9 cellular contexts compared by ENCODE assay signal in genomic region chr12:57456145-57456700, GRCh38. TPM values are rescaled to one million over a fixed set of nuclear protein-coding genes. Genes with fewer than 3 reads are reported as not detected.
DNase-seq lines count a peak whose midpoint lies in the region; ATAC-seq and TF ChIP-seq lines count a peak whose summit lies in the region.
"Had no signal": no experiment of that assay in that cellular context is flagged by ENCODE, and none has a peak within 500 bp of the region (broad histone marks: within the 10 kb centered on the region; RNA-seq: fewer than 3 reads in every experiment).

No MANE protein-coding gene starts in this region.

- peaks cover 14 to 30% (median 24%) of the 10 kb centered on the region in 3 donors for H3K27me3 Mint-ChIP-seq in CD14-positive monocyte (ENCODE audit: low read depth in 3 of 3)

- H3K4me3 ChIP-seq in WI38 (ENCODE audit: low read depth, low read length) (peak overlapping the region; percentile 22; the same call in 1 of the 2 replicates), epithelial cell of proximal tubule (ENCODE audit: low read depth, low read length) (peak overlapping the region; percentile 10), coronary artery (no peak overlapping the region)
- H3K4me3 ChIP-seq: SK-N-MC had no signal

- no peak for ATAC-seq in GM19023 (IDR thresholded peaks at IDR 0.05; ENCODE audit: unreplicated experiment)

- H3K4me3 Mint-ChIP-seq in CD14-positive monocyte: peak overlapping the region; percentile 50 to 75

- TF ChIP-seq CTCF in CD14-positive monocyte (IDR thresholded peaks at IDR 0.05): peak; percentile 67
- TF ChIP-seq CTCF in GM13976 (IDR thresholded peaks at IDR 0.05; ENCODE audit: borderline replicate concordance, control extremely low read depth, extremely low read depth, insufficient read depth, missing control alignments): peak; percentile 60
- TF ChIP-seq CTCF in WI38 (IDR thresholded peaks at IDR 0.05; ENCODE audit: low read depth, low read length): 0 out of 2 replicates have a peak, but pooled peaks have one; percentile 34
- peak; percentile 78 for TF ChIP-seq CTCF in epithelial cell of proximal tubule (conservative IDR thresholded peaks at IDR 0.05; ENCODE audit: low read depth, low read length)
- TF ChIP-seq CTCF in coronary artery (IDR thresholded peaks at IDR 0.05): no peak

- H3K36me3 Mint-ChIP-seq in CD14-positive monocyte: peaks cover 0 to 2% of the 10 kb centered on the region in 2 donors

- no peak overlapping the region for H3K27ac ChIP-seq in coronary artery

- H3K27ac Mint-ChIP-seq in CD14-positive monocyte: peak overlapping the region in 2 of 7 donors; percentile 54 to 88

- intact Hi-C loops in CD14-positive monocyte (cut with micrococcal nuclease): loop anchor here (5.0 to 10.0 kb wide), 2 partner anchors 151 to 176 kb away; partner anchors contain the start of gene B4GALNT1 (in 1 of the 2)
- intact Hi-C loops in posterior vena cava (cut with DNase I): loop anchor here in 1 of 2 donors (5.0 kb wide), 1 partner anchor 149 kb away; no protein-coding TSS in a partner anchor

- peaks cover 0 to 4% (median 0%) of the 10 kb centered on the region in 7 donors for H3K9me3 Mint-ChIP-seq in CD14-positive monocyte

- in situ Hi-C loops in GM13976 (cut with MboI; ENCODE audit: low sequenced_read_pairs, unreplicated experiment): loop anchor here (10.0 kb wide), 1 partner anchor 171 kb away; no protein-coding TSS in a partner anchor

- H3K4me1 Mint-ChIP-seq in CD14-positive monocyte: peaks cover 39% of the 10 kb centered on the region

- DNase-seq in CD14-positive monocyte (ENCODE audit: low spot score) (no peak), GM13976 (ENCODE audit: low spot score) (peak; percentile 61), MV-4-11 (lab: John Stamatoyannopoulos, UW) (peak; percentile 39), epithelial cell of proximal tubule (ENCODE audit: low read depth) (no peak), posterior vena cava (ENCODE audit: low spot score) (peak; percentile 71), coronary artery (ENCODE audit: low spot score) (no peak)

RNA-seq across cellular contexts. Expression of gene INHBE, which starts 1.1 kb away (rescaled TPM):
- not detected for polyA plus RNA-seq in CD14-positive monocyte
- total RNA-seq in epithelial cell of proximal tubule (0.29 TPM in 1 of 2 replicates, not detected in the other), posterior vena cava (not detected)

RNA-seq across cellular contexts. Expression of gene GLI1, which starts 3.4 kb away (rescaled TPM):
- polyA plus RNA-seq in CD14-positive monocyte: not detected
- total RNA-seq in epithelial cell of proximal tubule (0.51 TPM in 1 of 2 replicates, not detected in the other), posterior vena cava (1 to 10 TPM in 1 of 2 donors, under 1 TPM in 1; 0.90 to 3.2 TPM)

RNA-seq across cellular contexts. Expression of gene INHBC, which starts 21.6 kb away (rescaled TPM):
- polyA plus RNA-seq in CD14-positive monocyte: not detected
- not detected in 2 replicates for total RNA-seq in epithelial cell of proximal tubule
- not detected for total RNA-seq in posterior vena cava

RNA-seq across cellular contexts. Expression of gene ARHGAP9, which starts 23.4 kb away (rescaled TPM):
- polyA plus RNA-seq in CD14-positive monocyte: 100 to 1,000 TPM; 211 to 213 TPM
- total RNA-seq in epithelial cell of proximal tubule (0.29 and 1.2 TPM in 2 replicates), posterior vena cava (10 to 100 TPM; 12.7 to 20.7 TPM)

RNA-seq across cellular contexts. Expression of gene R3HDM2, which starts 25.4 kb away (rescaled TPM):
- polyA plus RNA-seq in CD14-positive monocyte: 1 to 10 TPM; 4.2 to 7.3 TPM
- total RNA-seq in epithelial cell of proximal tubule (10.5 and 12.5 TPM in 2 replicates), posterior vena cava (10 to 100 TPM; 49.7 to 51.8 TPM)

Comparison
In these comparisons a context has a peak if more than half of its experiments do, and no peak if none do; other contexts are left out.
1. DNase-seq: peak in GM13976 (single experiment), MV-4-11 (single experiment) and posterior vena cava (single experiment); none in CD14-positive monocyte (single experiment), epithelial cell of proximal tubule (single experiment) and coronary artery (single experiment).